Comparison of ENCODE assay signal across 28 cellular contexts in genomic region chr2:230805353-230806017, GRCh38. TPM values are rescaled to one million over a fixed set of nuclear protein-coding genes. Genes with fewer than 3 reads are reported as not detected.
DNase-seq lines count a peak whose midpoint lies in the region; ATAC-seq and TF ChIP-seq lines count a peak whose summit lies in the region.
"Had no signal": no experiment of that assay in that cellular context is flagged by ENCODE, and none has a peak within 500 bp of the region (broad histone marks: within the 10 kb centered on the region; RNA-seq: fewer than 3 reads in every experiment).

No MANE protein-coding gene starts in this region.

- intact Hi-C loops in activated CD8-positive, alpha-beta T cell treated with anti-CD3 and anti-CD28 coated beads for 36 hours (cut with micrococcal nuclease): no loop called here
- intact Hi-C loops in right lobe of liver (cut with DNase I): no loop called here

- H3K79me2 ChIP-seq in trophoblast cell (ENCODE audit: control insufficient read depth, insufficient read depth, low read length, poor library complexity): no peaks in the 10 kb centered on the region

- no peak overlapping the region for H2AK5ac ChIP-seq in trophoblast cell (ENCODE audit: low read length)

- H3K36me3 Mint-ChIP-seq in activated T-cell treated with anti-CD3 and anti-CD28 coated beads, Interleukin-2, amount 50 U/mL, for 24 hours (ENCODE audit: low read depth): peaks cover 92% of the 10 kb centered on the region
- peaks cover 51% of the 10 kb centered on the region for H3K36me3 Mint-ChIP-seq in activated CD8-positive, alpha-beta T cell treated with anti-CD3 and anti-CD28 coated beads for 36 hours (ENCODE audit: low read depth)
- H3K36me3 Mint-ChIP-seq in memory B cell: peaks cover 20% of the 10 kb centered on the region

- no peak overlapping the region for H2BK5ac ChIP-seq in trophoblast cell (ENCODE audit: low read depth, low read length, poor library complexity)

- H2AFZ ChIP-seq in trophoblast cell (ENCODE audit: insufficient read depth, low read length, poor library complexity): no peak overlapping the region

- H3K4ac ChIP-seq in trophoblast cell (ENCODE audit: low read depth, low read length): no peak overlapping the region

- no peaks in the 10 kb centered on the region for H3K79me1 ChIP-seq in trophoblast cell (ENCODE audit: low read length)

- ATAC-seq in activated CD8-positive, alpha-beta T cell treated with anti-CD3 and anti-CD28 coated beads for 36 hours: peak; percentile 76
- peak; percentile 35 for ATAC-seq in memory B cell (ENCODE audit: low read depth)
- ATAC-seq in right lobe of liver: no peak
- ATAC-seq in GM19328 (IDR thresholded peaks at IDR 0.05; ENCODE audit: unreplicated experiment): no peak
- ATAC-seq: HCT116, upper lobe of right lung had no signal

- no peak for DNase-seq in activated T-cell treated with anti-CD3 and anti-CD28 coated beads, Interleukin-2, amount 50 U/mL, for 24 hours
- DNase-seq in activated T-cell treated with anti-CD3 and anti-CD28 coated beads for 4 hours (no peak), GM06990 (ENCODE audit: extremely low read depth, insufficient read length) (peak; percentile 35), memory B cell (ENCODE audit: low spot score in 2 of 2) (no peak), right lobe of liver (no peak), trophoblast cell (no peak)
- DNase-seq in activated CD8-positive, alpha-beta T cell treated with anti-CD3 and anti-CD28 coated beads for 36 hours: peak; percentile 38
- DNase-seq: activated effector memory CD4-positive, alpha-beta T cell treated with Interleukin-2 at 50 U/mL for 16 hours; anterior cingulate cortex; BE2C; COR-L47; cortex of kidney; DMS79; esophagus squamous epithelium; foreskin melanocyte; GDM1; NCI-H1105; NCI-H187 treated with DMSO at 0.1 percent for 48 hours; NCI-H2171 treated with DMSO at 0.1 percent for 48 hours; NCI-H524 treated with DMSO at 0.1 percent for 48 hours; nephron progenitor cell; Right ventricle myocardium superior; substantia nigra; upper lobe of right lung had no signal

- TF ChIP-seq CTCF in GM06990 (IDR thresholded peaks at IDR 0.05; ENCODE audit: insufficient read depth, low read length, poor library complexity, severe bottlenecking) (no peak), right lobe of liver (IDR thresholded peaks at IDR 0.05) (no peak)
- TF ChIP-seq CTCF in activated CD8-positive, alpha-beta T cell treated with anti-CD3 and anti-CD28 coated beads for 36 hours (IDR thresholded peaks at IDR 0.05): no peak

- H3K9me3 Mint-ChIP-seq in activated T-cell treated with anti-CD3 and anti-CD28 coated beads, Interleukin-2, amount 50 U/mL, for 24 hours: no peaks in the 10 kb centered on the region
- peaks cover 3% of the 10 kb centered on the region for H3K9me3 Mint-ChIP-seq in activated CD8-positive, alpha-beta T cell treated with anti-CD3 and anti-CD28 coated beads for 36 hours
- no peaks in the 10 kb centered on the region for H3K9me3 Mint-ChIP-seq in memory B cell

- H3K4me1 ChIP-seq in right lobe of liver: no peaks in the 10 kb centered on the region
- H3K4me1 ChIP-seq in trophoblast cell (ENCODE audit: control insufficient read depth in 1 of 2, insufficient read depth in 2 of 2, low read length in 2 of 2): no peaks in the 10 kb centered on the region
- H3K4me1 ChIP-seq: BE2C, esophagus squamous epithelium, upper lobe of right lung had no signal

- no peak overlapping the region for H3K4me2 ChIP-seq in trophoblast cell (ENCODE audit: low read length)

- H3K9ac ChIP-seq in trophoblast cell (ENCODE audit: low read length): no peak overlapping the region

- no peak overlapping the region for H2BK12ac ChIP-seq in trophoblast cell (ENCODE audit: low read length)

- H3K4me3 ChIP-seq in GM06990 (replicated peaks; ENCODE audit: low read depth, low read length): no peak overlapping the region
- no peak overlapping the region for H3K4me3 ChIP-seq in right lobe of liver
- no peak overlapping the region for H3K4me3 ChIP-seq in trophoblast cell (ENCODE audit: low read depth, low read length)
- H3K4me3 ChIP-seq: esophagus squamous epithelium, K562, upper lobe of right lung had no signal

- 85% methylated on average over 5 of the region's 5 CpGs for WGBS in right lobe of liver (ENCODE audit: insufficient coverage, low coverage, low lambda C conversion rate, missing lambda C conversion rate)
- no CpG with 5 or more reads among the region's 5 CpGs for WGBS in trophoblast cell (ENCODE audit: extremely low coverage, insufficient coverage, insufficient read length)

- no peak for TF ChIP-seq POLR2A in right lobe of liver (IDR thresholded peaks at IDR 0.05)

- H3K27me3 ChIP-seq in GM06990 (replicated peaks; ENCODE audit: control insufficient read depth, insufficient read depth, low read length) (no peaks in the 10 kb centered on the region), right lobe of liver (no peaks in the 10 kb centered on the region), trophoblast cell (ENCODE audit: insufficient read depth, low read length) (no peaks in the 10 kb centered on the region)
- H3K27me3 ChIP-seq: BE2C, esophagus squamous epithelium, upper lobe of right lung had no signal

- peaks cover 34% of the 10 kb centered on the region for H3K4me1 Mint-ChIP-seq in activated T-cell treated with anti-CD3 and anti-CD28 coated beads, Interleukin-2, amount 50 U/mL, for 24 hours (ENCODE audit: low read depth)
- H3K4me1 Mint-ChIP-seq in activated CD8-positive, alpha-beta T cell treated with anti-CD3 and anti-CD28 coated beads for 36 hours (ENCODE audit: low read depth): peaks cover 22% of the 10 kb centered on the region
- H3K4me1 Mint-ChIP-seq in memory B cell: peaks cover under 1% of the 10 kb centered on the region
- H3K4me1 Mint-ChIP-seq: nephron progenitor cell had no signal

- H3K36me3 ChIP-seq in GM06990 (ENCODE audit: control insufficient read depth, insufficient read depth, low read length): peaks cover 6% of the 10 kb centered on the region
- H3K36me3 ChIP-seq in right lobe of liver: peaks cover 0 to 13% (median 0%) of the 10 kb centered on the region in 4 donors
- H3K36me3 ChIP-seq in trophoblast cell (ENCODE audit: control insufficient read depth in 1 of 2, insufficient read depth in 2 of 2, low read length in 2 of 2): peaks cover 10 to 14% of the 10 kb centered on the region in 2 experiments

- H3K18ac ChIP-seq in trophoblast cell (ENCODE audit: low read length): no peak overlapping the region

- no peak overlapping the region for H3K23ac ChIP-seq in trophoblast cell (ENCODE audit: low read length)

- no peak overlapping the region for H4K8ac ChIP-seq in trophoblast cell (ENCODE audit: low read depth, low read length)

- CTCF ChIA-PET in activated CD8-positive, alpha-beta T cell treated with anti-CD3 and anti-CD28 coated beads for 36 hours (lab: Charles Lee): interaction anchor here (1.5 to 1.6 kb wide), 2 partner anchors 12 to 19 kb away, joined by 5 to 6 read pairs; no protein-coding TSS in a partner anchor

- H3K27ac ChIP-seq in right lobe of liver: no peak overlapping the region
- H3K27ac ChIP-seq in trophoblast cell (ENCODE audit: low read depth, low read length): no peak overlapping the region
- H3K27ac ChIP-seq: esophagus squamous epithelium, upper lobe of right lung, VCaP had no signal

- peak overlapping the region; percentile 69 for H3K27ac Mint-ChIP-seq in activated T-cell treated with anti-CD3 and anti-CD28 coated beads, Interleukin-2, amount 50 U/mL, for 24 hours
- peak overlapping the region; percentile 47 for H3K27ac Mint-ChIP-seq in activated CD8-positive, alpha-beta T cell treated with anti-CD3 and anti-CD28 coated beads for 36 hours
- H3K27ac Mint-ChIP-seq in memory B cell: peak overlapping the region; percentile 76
- H3K27ac Mint-ChIP-seq: nephron progenitor cell had no signal

- H2BK120ac ChIP-seq in trophoblast cell (ENCODE audit: insufficient read depth, low read length, poor library complexity): no peak overlapping the region

- H4K91ac ChIP-seq in trophoblast cell (ENCODE audit: low read depth, low read length): no peak overlapping the region

- H3K9me3 ChIP-seq in right lobe of liver: no peaks in the 10 kb centered on the region
- no peaks in the 10 kb centered on the region for H3K9me3 ChIP-seq in trophoblast cell (ENCODE audit: insufficient read depth, low read depth, low read length)
- H3K9me3 ChIP-seq: BE2C, esophagus squamous epithelium, upper lobe of right lung had no signal

- POLR2A ChIA-PET in activated CD8-positive, alpha-beta T cell treated with anti-CD3 and anti-CD28 coated beads for 36 hours (lab: Charles Lee): interaction anchor here (0.9 to 1.5 kb wide), 2 partner anchors 11 to 91 kb away, joined by 3 read pairs; no protein-coding TSS in a partner anchor

- H4K12ac ChIP-seq in trophoblast cell (ENCODE audit: low read depth, low read length): no peak overlapping the region

- no peak overlapping the region for H3K14ac ChIP-seq in trophoblast cell (ENCODE audit: low read length)

- no peak overlapping the region for H3K4me3 Mint-ChIP-seq in activated T-cell treated with anti-CD3 and anti-CD28 coated beads, Interleukin-2, amount 50 U/mL, for 24 hours
- H3K4me3 Mint-ChIP-seq in activated CD8-positive, alpha-beta T cell treated with anti-CD3 and anti-CD28 coated beads for 36 hours: no peak overlapping the region
- no peak overlapping the region for H3K4me3 Mint-ChIP-seq in memory B cell
- H3K4me3 Mint-ChIP-seq: nephron progenitor cell had no signal

- no peaks in the 10 kb centered on the region for H3K27me3 Mint-ChIP-seq in activated T-cell treated with anti-CD3 and anti-CD28 coated beads, Interleukin-2, amount 50 U/mL, for 24 hours
- H3K27me3 Mint-ChIP-seq in activated CD8-positive, alpha-beta T cell treated with anti-CD3 and anti-CD28 coated beads for 36 hours: no peaks in the 10 kb centered on the region
- H3K27me3 Mint-ChIP-seq in memory B cell: no peaks in the 10 kb centered on the region

RNA-seq across cellular contexts. Expression of gene ITM2C, which starts 59.3 kb away (rescaled TPM):
- total RNA-seq in activated CD8-positive, alpha-beta T cell treated with anti-CD3 and anti-CD28 coated beads for 36 hours: 10 to 100 TPM; 43.2 to 43.4 TPM
- 10 to 100 TPM; 11.1 to 26.9 (median 24.2) TPM for total RNA-seq in right lobe of liver
- polyA plus RNA-seq in trophoblast cell (2013): 306 and 337 TPM in 2 replicates

Comparison
In these comparisons a context has a peak if more than half of its experiments do, and no peak if none do; other contexts are left out.
1. DNase-seq: peak in GM06990 (single experiment) and activated CD8-positive, alpha-beta T cell treated with anti-CD3 and anti-CD28 coated beads for 36 hours (single experiment); none in activated T-cell treated with anti-CD3 and anti-CD28 coated beads, Interleukin-2, amount 50 U/mL, for 24 hours (single experiment), activated T-cell treated with anti-CD3 and anti-CD28 coated beads for 4 hours (single experiment), memory B cell (0 of 2), right lobe of liver (0 of 3) and trophoblast cell (0 of 2).
2. ATAC-seq: peak in activated CD8-positive, alpha-beta T cell treated with anti-CD3 and anti-CD28 coated beads for 36 hours (single experiment) and memory B cell (single experiment); none in right lobe of liver (0 of 4) and GM19328 (single experiment).
3. Peak in every context shown above with its lines, with median percentiles within 50 percentile points of each other: H3K27ac Mint-ChIP-seq.